Comparison of ENCODE assay signal across 1 cellular context in the genomic region with DNA sequence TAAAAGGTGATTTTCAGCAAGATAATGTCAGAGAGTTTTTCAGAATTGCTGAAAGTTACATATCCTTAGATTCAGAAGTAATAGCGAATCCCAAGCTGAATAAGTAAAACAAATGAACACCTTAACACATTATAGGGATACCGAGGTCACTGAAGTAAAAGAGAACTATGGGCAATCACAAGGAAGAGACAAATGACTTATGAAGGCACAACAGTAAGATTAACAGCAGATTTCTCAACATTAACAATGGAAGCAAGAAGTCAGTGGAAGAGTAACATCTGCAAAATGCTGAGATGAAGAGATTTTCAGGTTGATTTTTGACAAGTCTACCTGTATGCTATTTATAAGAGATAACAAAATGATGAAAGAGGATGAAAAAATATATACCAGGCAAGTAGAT.
TF ChIP-seq lines count a peak whose summit lies in the region.

No MANE protein-coding gene starts in this region.

TF ChIP-seq in K562, 482 proteins besides CTCF, POLR2A, EP300 and RAD21 (continued from another document and continues in another):
- TF ChIP-seq, protein P1, sequence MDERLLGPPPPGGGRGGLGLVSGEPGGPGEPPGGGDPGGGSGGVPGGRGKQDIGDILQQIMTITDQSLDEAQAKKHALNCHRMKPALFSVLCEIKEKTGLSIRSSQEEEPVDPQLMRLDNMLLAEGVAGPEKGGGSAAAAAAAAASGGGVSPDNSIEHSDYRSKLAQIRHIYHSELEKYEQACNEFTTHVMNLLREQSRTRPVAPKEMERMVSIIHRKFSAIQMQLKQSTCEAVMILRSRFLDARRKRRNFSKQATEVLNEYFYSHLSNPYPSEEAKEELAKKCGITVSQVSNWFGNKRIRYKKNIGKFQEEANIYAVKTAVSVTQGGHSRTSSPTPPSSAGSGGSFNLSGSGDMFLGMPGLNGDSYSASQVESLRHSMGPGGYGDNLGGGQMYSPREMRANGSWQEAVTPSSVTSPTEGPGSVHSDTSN (CRISPR knock-in tag; IDR thresholded peaks at IDR 0.05; ENCODE audit: low read depth): no peak
- TF ChIP-seq, protein P1 (tag; conservative IDR thresholded peaks at IDR 0.05; ENCODE audit: low read depth): 0 out of 2 replicates have a peak, but pooled peaks have one; percentile 30
- TF ChIP-seq ARID1B (IDR thresholded peaks at IDR 0.05): no peak
- TF ChIP-seq, protein P2, sequence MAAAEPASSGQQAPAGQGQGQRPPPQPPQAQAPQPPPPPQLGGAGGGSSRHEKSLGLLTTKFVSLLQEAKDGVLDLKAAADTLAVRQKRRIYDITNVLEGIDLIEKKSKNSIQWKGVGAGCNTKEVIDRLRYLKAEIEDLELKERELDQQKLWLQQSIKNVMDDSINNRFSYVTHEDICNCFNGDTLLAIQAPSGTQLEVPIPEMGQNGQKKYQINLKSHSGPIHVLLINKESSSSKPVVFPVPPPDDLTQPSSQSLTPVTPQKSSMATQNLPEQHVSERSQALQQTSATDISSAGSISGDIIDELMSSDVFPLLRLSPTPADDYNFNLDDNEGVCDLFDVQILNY (CRISPR knock-in tag; IDR thresholded peaks at IDR 0.05): no peak
- TF ChIP-seq, protein P3, sequence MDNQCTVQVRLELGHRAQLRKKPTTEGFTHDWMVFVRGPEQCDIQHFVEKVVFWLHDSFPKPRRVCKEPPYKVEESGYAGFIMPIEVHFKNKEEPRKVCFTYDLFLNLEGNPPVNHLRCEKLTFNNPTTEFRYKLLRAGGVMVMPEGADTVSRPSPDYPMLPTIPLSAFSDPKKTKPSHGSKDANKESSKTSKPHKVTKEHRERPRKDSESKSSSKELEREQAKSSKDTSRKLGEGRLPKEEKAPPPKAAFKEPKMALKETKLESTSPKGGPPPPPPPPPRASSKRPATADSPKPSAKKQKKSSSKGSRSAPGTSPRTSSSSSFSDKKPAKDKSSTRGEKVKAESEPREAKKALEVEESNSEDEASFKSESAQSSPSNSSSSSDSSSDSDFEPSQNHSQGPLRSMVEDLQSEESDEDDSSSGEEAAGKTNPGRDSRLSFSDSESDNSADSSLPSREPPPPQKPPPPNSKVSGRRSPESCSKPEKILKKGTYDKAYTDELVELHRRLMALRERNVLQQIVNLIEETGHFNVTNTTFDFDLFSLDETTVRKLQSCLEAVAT (IDR thresholded peaks at IDR 0.05): peak in 1 of 2 experiments; percentile 84; a peak in 2 of 4 replicates
- no peak for TF ChIP-seq PCBP2 (IDR thresholded peaks at IDR 0.05; ENCODE audit: low read depth, low read length, poor library complexity, severe bottlenecking)
- TF ChIP-seq NFE2 (IDR thresholded peaks at IDR 0.05; ENCODE audit: low read depth): no peak
- TF ChIP-seq HDAC1 (IDR thresholded peaks at IDR 0.05): peak in 1 of 2 experiments; percentile 85; a peak in 1 of 4 replicates
- TF ChIP-seq MAFK (IDR thresholded peaks at IDR 0.05; ENCODE audit: low read length): no peak
- TF ChIP-seq, protein P4, sequence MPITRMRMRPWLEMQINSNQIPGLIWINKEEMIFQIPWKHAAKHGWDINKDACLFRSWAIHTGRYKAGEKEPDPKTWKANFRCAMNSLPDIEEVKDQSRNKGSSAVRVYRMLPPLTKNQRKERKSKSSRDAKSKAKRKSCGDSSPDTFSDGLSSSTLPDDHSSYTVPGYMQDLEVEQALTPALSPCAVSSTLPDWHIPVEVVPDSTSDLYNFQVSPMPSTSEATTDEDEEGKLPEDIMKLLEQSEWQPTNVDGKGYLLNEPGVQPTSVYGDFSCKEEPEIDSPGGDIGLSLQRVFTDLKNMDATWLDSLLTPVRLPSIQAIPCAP (CRISPR knock-in tag; IDR thresholded peaks at IDR 0.05; ENCODE audit: borderline replicate concordance): no peak
- 0 out of 2 replicates have a peak, but pooled peaks have one; percentile 26 for TF ChIP-seq FOSL1 (tag; conservative IDR thresholded peaks at IDR 0.05)
- no peak for TF ChIP-seq GATA2 (CRISPR knock-in tag; IDR thresholded peaks at IDR 0.05)
- TF ChIP-seq ZC3H8 (IDR thresholded peaks at IDR 0.05): no peak
- no peak for TF ChIP-seq CBX2 (IDR thresholded peaks at IDR 0.05; ENCODE audit: insufficient read depth, low read length, poor library complexity, severe bottlenecking)
- TF ChIP-seq TEAD4 (IDR thresholded peaks at IDR 0.05; ENCODE audit: low read length): peak; percentile 42; the same call in 1 of the 2 replicates
- TF ChIP-seq TEAD4 (CRISPR knock-in tag; IDR thresholded peaks at IDR 0.05; ENCODE audit: borderline replicate concordance): no peak
- no peak for TF ChIP-seq SNIP1 (IDR thresholded peaks at IDR 0.05; ENCODE audit: low read depth)
- no peak for TF ChIP-seq NFRKB (IDR thresholded peaks at IDR 0.05; ENCODE audit: low read depth)
- TF ChIP-seq, protein P5, sequence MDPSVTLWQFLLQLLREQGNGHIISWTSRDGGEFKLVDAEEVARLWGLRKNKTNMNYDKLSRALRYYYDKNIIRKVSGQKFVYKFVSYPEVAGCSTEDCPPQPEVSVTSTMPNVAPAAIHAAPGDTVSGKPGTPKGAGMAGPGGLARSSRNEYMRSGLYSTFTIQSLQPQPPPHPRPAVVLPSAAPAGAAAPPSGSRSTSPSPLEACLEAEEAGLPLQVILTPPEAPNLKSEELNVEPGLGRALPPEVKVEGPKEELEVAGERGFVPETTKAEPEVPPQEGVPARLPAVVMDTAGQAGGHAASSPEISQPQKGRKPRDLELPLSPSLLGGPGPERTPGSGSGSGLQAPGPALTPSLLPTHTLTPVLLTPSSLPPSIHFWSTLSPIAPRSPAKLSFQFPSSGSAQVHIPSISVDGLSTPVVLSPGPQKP (CRISPR knock-in tag; IDR thresholded peaks at IDR 0.05): no peak
- no peak for TF ChIP-seq RCOR1 (IDR thresholded peaks at IDR 0.05; ENCODE audit: borderline replicate concordance in 1 of 2, low read depth in 2 of 2, low read length in 2 of 2)
- no peak for TF ChIP-seq NFE2L1 (tag; IDR thresholded peaks at IDR 0.05; ENCODE audit: borderline replicate concordance, low read depth)
- no peak for TF ChIP-seq FOXJ2 (tag; IDR thresholded peaks at IDR 0.05)
- 0 out of 4 replicates have a peak, but pooled peaks of 1 of the 2 experiments have one; percentile 20 for TF ChIP-seq MAZ (CRISPR knock-in tag; conservative IDR thresholded peaks at IDR 0.05 in 1 of 2, IDR thresholded peaks at IDR 0.05 in 1 of 2)
- no peak for TF ChIP-seq ZNF431 (CRISPR knock-in tag; IDR thresholded peaks at IDR 0.05)
- TF ChIP-seq, protein P6, sequence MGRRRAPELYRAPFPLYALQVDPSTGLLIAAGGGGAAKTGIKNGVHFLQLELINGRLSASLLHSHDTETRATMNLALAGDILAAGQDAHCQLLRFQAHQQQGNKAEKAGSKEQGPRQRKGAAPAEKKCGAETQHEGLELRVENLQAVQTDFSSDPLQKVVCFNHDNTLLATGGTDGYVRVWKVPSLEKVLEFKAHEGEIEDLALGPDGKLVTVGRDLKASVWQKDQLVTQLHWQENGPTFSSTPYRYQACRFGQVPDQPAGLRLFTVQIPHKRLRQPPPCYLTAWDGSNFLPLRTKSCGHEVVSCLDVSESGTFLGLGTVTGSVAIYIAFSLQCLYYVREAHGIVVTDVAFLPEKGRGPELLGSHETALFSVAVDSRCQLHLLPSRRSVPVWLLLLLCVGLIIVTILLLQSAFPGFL (CRISPR knock-in tag; IDR thresholded peaks at IDR 0.05): no peak
- TF ChIP-seq, protein P7, sequence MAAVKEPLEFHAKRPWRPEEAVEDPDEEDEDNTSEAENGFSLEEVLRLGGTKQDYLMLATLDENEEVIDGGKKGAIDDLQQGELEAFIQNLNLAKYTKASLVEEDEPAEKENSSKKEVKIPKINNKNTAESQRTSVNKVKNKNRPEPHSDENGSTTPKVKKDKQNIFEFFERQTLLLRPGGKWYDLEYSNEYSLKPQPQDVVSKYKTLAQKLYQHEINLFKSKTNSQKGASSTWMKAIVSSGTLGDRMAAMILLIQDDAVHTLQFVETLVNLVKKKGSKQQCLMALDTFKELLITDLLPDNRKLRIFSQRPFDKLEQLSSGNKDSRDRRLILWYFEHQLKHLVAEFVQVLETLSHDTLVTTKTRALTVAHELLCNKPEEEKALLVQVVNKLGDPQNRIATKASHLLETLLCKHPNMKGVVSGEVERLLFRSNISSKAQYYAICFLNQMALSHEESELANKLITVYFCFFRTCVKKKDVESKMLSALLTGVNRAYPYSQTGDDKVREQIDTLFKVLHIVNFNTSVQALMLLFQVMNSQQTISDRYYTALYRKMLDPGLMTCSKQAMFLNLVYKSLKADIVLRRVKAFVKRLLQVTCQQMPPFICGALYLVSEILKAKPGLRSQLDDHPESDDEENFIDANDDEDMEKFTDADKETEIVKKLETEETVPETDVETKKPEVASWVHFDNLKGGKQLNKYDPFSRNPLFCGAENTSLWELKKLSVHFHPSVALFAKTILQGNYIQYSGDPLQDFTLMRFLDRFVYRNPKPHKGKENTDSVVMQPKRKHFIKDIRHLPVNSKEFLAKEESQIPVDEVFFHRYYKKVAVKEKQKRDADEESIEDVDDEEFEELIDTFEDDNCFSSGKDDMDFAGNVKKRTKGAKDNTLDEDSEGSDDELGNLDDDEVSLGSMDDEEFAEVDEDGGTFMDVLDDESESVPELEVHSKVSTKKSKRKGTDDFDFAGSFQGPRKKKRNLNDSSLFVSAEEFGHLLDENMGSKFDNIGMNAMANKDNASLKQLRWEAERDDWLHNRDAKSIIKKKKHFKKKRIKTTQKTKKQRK (IDR thresholded peaks at IDR 0.05; ENCODE audit: borderline replicate concordance, low read depth, low read length): no peak
- no peak for TF ChIP-seq KHSRP (IDR thresholded peaks at IDR 0.05)
- TF ChIP-seq MTA2 (IDR thresholded peaks at IDR 0.05; ENCODE audit: low read depth): no peak
- TF ChIP-seq, protein P8, sequence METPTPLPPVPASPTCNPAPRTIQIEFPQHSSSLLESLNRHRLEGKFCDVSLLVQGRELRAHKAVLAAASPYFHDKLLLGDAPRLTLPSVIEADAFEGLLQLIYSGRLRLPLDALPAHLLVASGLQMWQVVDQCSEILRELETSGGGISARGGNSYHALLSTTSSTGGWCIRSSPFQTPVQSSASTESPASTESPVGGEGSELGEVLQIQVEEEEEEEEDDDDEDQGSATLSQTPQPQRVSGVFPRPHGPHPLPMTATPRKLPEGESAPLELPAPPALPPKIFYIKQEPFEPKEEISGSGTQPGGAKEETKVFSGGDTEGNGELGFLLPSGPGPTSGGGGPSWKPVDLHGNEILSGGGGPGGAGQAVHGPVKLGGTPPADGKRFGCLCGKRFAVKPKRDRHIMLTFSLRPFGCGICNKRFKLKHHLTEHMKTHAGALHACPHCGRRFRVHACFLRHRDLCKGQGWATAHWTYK (CRISPR knock-in tag; IDR thresholded peaks at IDR 0.05): no peak
- TF ChIP-seq ZBED1 (IDR thresholded peaks at IDR 0.05): no peak
- TF ChIP-seq TBP (optimal IDR thresholded peaks at IDR 0.05; ENCODE audit: low read depth, low read length): no peak
- TF ChIP-seq NFIX (CRISPR knock-in tag; IDR thresholded peaks at IDR 0.05; ENCODE audit: low read depth): no peak
- TF ChIP-seq RBBP5 (IDR thresholded peaks at IDR 0.05; ENCODE audit: borderline replicate concordance, insufficient read depth, low read length, poor library complexity, severe bottlenecking): no peak
- TF ChIP-seq, protein P9, sequence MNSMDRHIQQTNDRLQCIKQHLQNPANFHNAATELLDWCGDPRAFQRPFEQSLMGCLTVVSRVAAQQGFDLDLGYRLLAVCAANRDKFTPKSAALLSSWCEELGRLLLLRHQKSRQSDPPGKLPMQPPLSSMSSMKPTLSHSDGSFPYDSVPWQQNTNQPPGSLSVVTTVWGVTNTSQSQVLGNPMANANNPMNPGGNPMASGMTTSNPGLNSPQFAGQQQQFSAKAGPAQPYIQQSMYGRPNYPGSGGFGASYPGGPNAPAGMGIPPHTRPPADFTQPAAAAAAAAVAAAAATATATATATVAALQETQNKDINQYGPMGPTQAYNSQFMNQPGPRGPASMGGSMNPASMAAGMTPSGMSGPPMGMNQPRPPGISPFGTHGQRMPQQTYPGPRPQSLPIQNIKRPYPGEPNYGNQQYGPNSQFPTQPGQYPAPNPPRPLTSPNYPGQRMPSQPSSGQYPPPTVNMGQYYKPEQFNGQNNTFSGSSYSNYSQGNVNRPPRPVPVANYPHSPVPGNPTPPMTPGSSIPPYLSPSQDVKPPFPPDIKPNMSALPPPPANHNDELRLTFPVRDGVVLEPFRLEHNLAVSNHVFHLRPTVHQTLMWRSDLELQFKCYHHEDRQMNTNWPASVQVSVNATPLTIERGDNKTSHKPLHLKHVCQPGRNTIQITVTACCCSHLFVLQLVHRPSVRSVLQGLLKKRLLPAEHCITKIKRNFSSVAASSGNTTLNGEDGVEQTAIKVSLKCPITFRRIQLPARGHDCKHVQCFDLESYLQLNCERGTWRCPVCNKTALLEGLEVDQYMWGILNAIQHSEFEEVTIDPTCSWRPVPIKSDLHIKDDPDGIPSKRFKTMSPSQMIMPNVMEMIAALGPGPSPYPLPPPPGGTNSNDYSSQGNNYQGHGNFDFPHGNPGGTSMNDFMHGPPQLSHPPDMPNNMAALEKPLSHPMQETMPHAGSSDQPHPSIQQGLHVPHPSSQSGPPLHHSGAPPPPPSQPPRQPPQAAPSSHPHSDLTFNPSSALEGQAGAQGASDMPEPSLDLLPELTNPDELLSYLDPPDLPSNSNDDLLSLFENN (IDR thresholded peaks at IDR 0.05; ENCODE audit: low read depth in 2 of 2, low read length in 2 of 2): no peak
- TF ChIP-seq RAD51 (IDR thresholded peaks at IDR 0.05; ENCODE audit: borderline replicate concordance, low read depth): no peak
- no peak for TF ChIP-seq FOS (IDR thresholded peaks at IDR 0.05; ENCODE audit: extremely low read depth, insufficient read length)
- no peak for TF ChIP-seq ZNF583 (CRISPR knock-in tag; IDR thresholded peaks at IDR 0.05)
- TF ChIP-seq THRAP3 (IDR thresholded peaks at IDR 0.05; ENCODE audit: borderline replicate concordance): 0 out of 2 replicates have a peak, but pooled peaks have one; percentile 19
- no peak for TF ChIP-seq ZFPM2 (CRISPR knock-in tag; IDR thresholded peaks at IDR 0.05)
- TF ChIP-seq BRCA1 (IDR thresholded peaks at IDR 0.05): no peak
- TF ChIP-seq BRCA1 (CRISPR knock-in tag; IDR thresholded peaks at IDR 0.05): no peak
- TF ChIP-seq, protein P10, sequence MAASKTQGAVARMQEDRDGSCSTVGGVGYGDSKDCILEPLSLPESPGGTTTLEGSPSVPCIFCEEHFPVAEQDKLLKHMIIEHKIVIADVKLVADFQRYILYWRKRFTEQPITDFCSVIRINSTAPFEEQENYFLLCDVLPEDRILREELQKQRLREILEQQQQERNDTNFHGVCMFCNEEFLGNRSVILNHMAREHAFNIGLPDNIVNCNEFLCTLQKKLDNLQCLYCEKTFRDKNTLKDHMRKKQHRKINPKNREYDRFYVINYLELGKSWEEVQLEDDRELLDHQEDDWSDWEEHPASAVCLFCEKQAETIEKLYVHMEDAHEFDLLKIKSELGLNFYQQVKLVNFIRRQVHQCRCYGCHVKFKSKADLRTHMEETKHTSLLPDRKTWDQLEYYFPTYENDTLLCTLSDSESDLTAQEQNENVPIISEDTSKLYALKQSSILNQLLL (CRISPR knock-in tag; IDR thresholded peaks at IDR 0.05; ENCODE audit: borderline replicate concordance): no peak
